In the genomic region with DNA sequence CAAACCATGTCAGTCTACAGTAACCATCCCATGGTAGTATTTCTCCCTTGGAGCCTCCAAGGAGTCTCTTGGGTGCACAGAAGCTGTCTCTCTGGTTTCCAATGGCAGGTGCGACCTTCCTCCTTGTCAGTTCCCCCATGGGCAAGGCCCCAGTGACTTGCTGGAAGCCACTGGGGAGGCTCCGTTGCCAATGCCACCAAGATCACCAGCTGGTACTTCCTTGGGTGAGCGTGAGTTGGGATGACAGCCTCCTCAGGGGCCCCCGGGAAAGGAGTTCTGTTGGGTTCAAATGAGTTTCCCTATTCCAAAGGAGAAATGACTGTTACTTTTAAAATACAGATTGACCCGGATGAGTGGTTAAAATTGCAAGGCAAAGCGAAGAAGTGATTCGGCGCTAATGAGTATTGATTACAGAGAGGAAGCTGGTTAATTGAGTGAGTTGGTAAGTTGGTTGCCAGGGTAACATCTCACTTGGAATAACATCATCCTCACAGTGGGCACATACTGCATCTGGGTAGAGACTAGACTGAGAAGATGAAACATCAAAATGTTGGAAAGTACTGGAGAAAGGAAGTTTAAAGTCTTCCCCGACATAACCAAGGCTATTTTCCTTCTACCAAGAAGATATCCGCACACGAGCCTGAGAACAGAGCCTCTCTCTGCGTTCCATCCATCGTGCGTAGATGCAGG, we compare ENCODE assay signal across 26 cellular contexts. TPM values are rescaled to one million over a fixed set of nuclear protein-coding genes. Genes with fewer than 3 reads are reported as not detected.
DNase-seq lines count a peak whose midpoint lies in the region; ATAC-seq, FAIRE-seq and TF ChIP-seq lines count a peak whose summit lies in the region.
"Had no signal": no experiment of that assay in that cellular context is flagged by ENCODE, and none has a peak within 500 bp of the region (broad histone marks: within the 10 kb centered on the region; RNA-seq: fewer than 3 reads in every experiment).

No MANE protein-coding gene starts in this region.

- no peaks in the 10 kb centered on the region for H3K9me3 ChIP-seq in GM23248 (ENCODE audit: low read depth)
- H3K9me3 ChIP-seq in K562 (replicated peaks; ENCODE audit: control insufficient read depth, insufficient read depth, low read depth, low read length), result no peaks in the 10 kb centered on the region
- no peaks in the 10 kb centered on the region for H3K9me3 ChIP-seq in muscle layer of duodenum (ENCODE audit: control insufficient read depth in 1 of 2, low read length in 2 of 2)
- no peaks in the 10 kb centered on the region for H3K9me3 ChIP-seq in smooth muscle cell (replicated peaks; ENCODE audit: low read depth)
- H3K9me3 ChIP-seq: body of pancreas had no signal

- POLR2A ChIA-PET in K562 (lab: Yijun Ruan, JAX), result interaction anchor here (0.7 to 3.0 kb wide), 3 partner anchors 10 to 56 kb away, joined by 3 to 12 read pairs (median 5); no protein-coding TSS in a partner anchor

- H3F3A ChIP-seq in GM23248 (ENCODE audit: insufficient read depth) (peaks cover 24% of the 10 kb centered on the region; the same call in 1 of the 2 replicates), smooth muscle cell (ENCODE audit: low read depth) (peaks cover 18% of the 10 kb centered on the region)

- FAIRE-seq in K562 (lab: Jason Lieb, UNC), result no peak
- FAIRE-seq: small intestine had no signal

- H3K4me1 Mint-ChIP-seq in type B pancreatic cell (ENCODE audit: unreplicated experiment), result peaks cover 37% of the 10 kb centered on the region
- H3K4me1 Mint-ChIP-seq: activated naive CD8-positive, alpha-beta T cell treated with anti-CD3 and anti-CD28 coated beads, Interleukin-2, amount 10 ng/mL, durations not matched to agents 7 days and 5 days; activated T-helper 17 cell treated with anti-CD3 and anti-CD28 coated beads, Interleukin-2, amount 50 U/mL, for 72 hours; CD8-positive, alpha-beta memory T cell had no signal

- H3K27ac Mint-ChIP-seq in type B pancreatic cell, result no peak overlapping the region
- H3K27ac Mint-ChIP-seq: activated naive CD8-positive, alpha-beta T cell treated with anti-CD3 and anti-CD28 coated beads, Interleukin-2, amount 10 ng/mL, durations not matched to agents 7 days and 5 days; activated T-helper 17 cell treated with anti-CD3 and anti-CD28 coated beads, Interleukin-2, amount 50 U/mL, for 72 hours; CD8-positive, alpha-beta memory T cell; naive thymus-derived CD8-positive, alpha-beta T cell had no signal

- TF ChIP-seq EP300 in K562 (IDR thresholded peaks at IDR 0.05; ENCODE audit: low read length), result no peak

- no peak overlapping the region for H3K4me3 Mint-ChIP-seq in type B pancreatic cell
- H3K4me3 Mint-ChIP-seq: activated naive CD8-positive, alpha-beta T cell treated with anti-CD3 and anti-CD28 coated beads, Interleukin-2, amount 10 ng/mL, durations not matched to agents 7 days and 5 days; activated T-helper 17 cell treated with anti-CD3 and anti-CD28 coated beads, Interleukin-2, amount 50 U/mL, for 72 hours; CD8-positive, alpha-beta memory T cell; naive thymus-derived CD8-positive, alpha-beta T cell had no signal

- TF ChIP-seq CTCF in K562 (IDR thresholded peaks at IDR 0.05 in 2 of 3, conservative IDR thresholded peaks at IDR 0.05 in 1 of 3; ENCODE audit: insufficient read depth in 2 of 3, low read depth in 1 of 3, low read length in 3 of 3), result no peak
- no peak for TF ChIP-seq CTCF in smooth muscle cell (IDR thresholded peaks at IDR 0.05; ENCODE audit: borderline replicate concordance, insufficient read depth, poor library complexity, severe bottlenecking)
- TF ChIP-seq CTCF in type B pancreatic cell (conservative IDR thresholded peaks at IDR 0.05), result no peak

- intact Hi-C loops in K562 (cut with micrococcal nuclease), result no loop called here

- no peak overlapping the region for H3K27ac ChIP-seq in GM23248
- H3K27ac ChIP-seq in K562 (ENCODE audit: extremely low read depth, low read depth, low read length), result no peak overlapping the region
- peak overlapping the region; percentile 74 for H3K27ac ChIP-seq in muscle layer of duodenum (ENCODE audit: low read length)
- H3K27ac ChIP-seq in smooth muscle cell (ENCODE audit: low read depth), result peak overlapping the region; percentile 73
- H3K27ac ChIP-seq: body of pancreas, VCaP had no signal

- H3K9me1 ChIP-seq in K562 (ENCODE audit: control insufficient read depth, insufficient read depth, low read length), result no peaks in the 10 kb centered on the region

- peaks cover 41% of the 10 kb centered on the region for H3K27me3 Mint-ChIP-seq in type B pancreatic cell

- H3K79me2 ChIP-seq in GM23248 (ENCODE audit: insufficient read depth) (no peaks in the 10 kb centered on the region), K562 (ENCODE audit: control insufficient read depth, insufficient read depth, low read length) (no peaks in the 10 kb centered on the region), smooth muscle cell (ENCODE audit: low read depth) (no peaks in the 10 kb centered on the region)

- in situ Hi-C loops in GM23248 (cut with MboI), result no loop called here
- in situ Hi-C loops in K562 (cut with MboI), result no loop called here

- no peaks in the 10 kb centered on the region for H3K9me3 Mint-ChIP-seq in type B pancreatic cell
- H3K9me3 Mint-ChIP-seq: activated naive CD8-positive, alpha-beta T cell treated with anti-CD3 and anti-CD28 coated beads, Interleukin-2, amount 10 ng/mL, durations not matched to agents 7 days and 5 days; activated T-helper 17 cell treated with anti-CD3 and anti-CD28 coated beads, Interleukin-2, amount 50 U/mL, for 72 hours; CD8-positive, alpha-beta memory T cell; naive thymus-derived CD8-positive, alpha-beta T cell had no signal

- no peaks in the 10 kb centered on the region for H3K9me2 ChIP-seq in GM23248 (ENCODE audit: insufficient read depth)

- no TSS peak for BruUV-seq in K562 (replicated peaks; lab: Mats Ljungman, UMichigan)

- no peaks in the 10 kb centered on the region for H4K20me1 ChIP-seq in GM23248 (ENCODE audit: insufficient read depth)
- H4K20me1 ChIP-seq in K562 (replicated peaks; ENCODE audit: control insufficient read depth, insufficient read depth, low read length), result no peaks in the 10 kb centered on the region
- no peaks in the 10 kb centered on the region for H4K20me1 ChIP-seq in smooth muscle cell (ENCODE audit: low read depth)

- H3K4me2 ChIP-seq in GM23248 (ENCODE audit: unreplicated experiment) (peak overlapping the region; percentile 68), K562 (ENCODE audit: insufficient read depth, low read length) (no peak overlapping the region), smooth muscle cell (peak overlapping the region; percentile 71)

- ATAC-seq in K562, result no peak
- no peak for ATAC-seq in GM18870 (IDR thresholded peaks at IDR 0.05; ENCODE audit: unreplicated experiment)
- ATAC-seq in HG03571 (IDR thresholded peaks at IDR 0.05; ENCODE audit: unreplicated experiment), result no peak
- ATAC-seq: body of pancreas; naive thymus-derived CD8-positive, alpha-beta T cell had no signal

- DNase-seq in GM23248, result no peak
- DNase-seq in K562 (ENCODE audit: extremely low read depth in 1 of 4, low spot score in 3 of 4), result no peak
- DNase-seq in smooth muscle cell (lab: John Stamatoyannopoulos, UW; ENCODE audit: unreplicated experiment), result no peak
- no peak for DNase-seq in type B pancreatic cell (ENCODE audit: extremely low spot score, unreplicated experiment)
- DNase-seq: activated CD4-positive, alpha-beta T cell treated with anti-CD3 and anti-CD28 coated beads, Interleukin-2, amount 50 U/mL, for 1 hour; activated naive CD8-positive, alpha-beta T cell treated with anti-CD3 and anti-CD28 coated beads, Interleukin-2, amount 10 ng/mL, durations not matched to agents 7 days and 5 days; body of pancreas; CD8-positive, alpha-beta memory T cell; GOT3; Karpas-422; naive thymus-derived CD8-positive, alpha-beta T cell; NCI-H187 treated with DMSO at 0.1 percent for 48 hours; NCI-H226; NCI-H82; OCI-M1; SIG-M5; small intestine; stimulated activated CD4-positive, alpha-beta T cell treated with anti-CD3 and anti-CD28 coated beads, Interleukin-4, amount 100 ng/mL, for 4 hours; substantia nigra; T-helper 2 cell had no signal

- H3K27me3 ChIP-seq in GM23248 (replicated peaks; ENCODE audit: insufficient read depth), result no peaks in the 10 kb centered on the region
- H3K27me3 ChIP-seq in K562 (ENCODE audit: control insufficient read depth in 2 of 2, insufficient read depth in 2 of 2, low read length in 2 of 2), result peaks cover 0 to 7% of the 10 kb centered on the region in 2 experiments; a peak in 1 of 5 replicates
- H3K27me3 ChIP-seq in muscle layer of duodenum (ENCODE audit: low read depth, low read length), result peaks cover 4% of the 10 kb centered on the region
- no peaks in the 10 kb centered on the region for H3K27me3 ChIP-seq in smooth muscle cell (ENCODE audit: low read depth)
- H3K27me3 ChIP-seq: body of pancreas had no signal

- TF ChIP-seq RAD21 in K562 (CRISPR knock-in tag; conservative IDR thresholded peaks at IDR 0.05 in 1 of 2, IDR thresholded peaks at IDR 0.05 in 1 of 2), result no peak

- no peak overlapping the region for H3K4me3 ChIP-seq in GM23248
- no peak overlapping the region for H3K4me3 ChIP-seq in K562
- H3K4me3 ChIP-seq in muscle layer of duodenum (ENCODE audit: low read depth in 1 of 2, low read length in 2 of 2), result no peak overlapping the region
- no peak overlapping the region for H3K4me3 ChIP-seq in smooth muscle cell
- H3K4me3 ChIP-seq: body of pancreas, coronary artery had no signal

- H2AFZ ChIP-seq in GM23248, result no peak overlapping the region
- H2AFZ ChIP-seq in K562 (ENCODE audit: low read depth, low read length), result peak overlapping the region; percentile 87; the same call in 1 of the 2 replicates
- H2AFZ ChIP-seq in smooth muscle cell (ENCODE audit: low read depth), result no peak overlapping the region

- no peaks in the 10 kb centered on the region for H3K36me3 Mint-ChIP-seq in type B pancreatic cell
- H3K36me3 Mint-ChIP-seq: activated naive CD8-positive, alpha-beta T cell treated with anti-CD3 and anti-CD28 coated beads, Interleukin-2, amount 10 ng/mL, durations not matched to agents 7 days and 5 days; CD8-positive, alpha-beta memory T cell; naive thymus-derived CD8-positive, alpha-beta T cell had no signal

- H3K9ac ChIP-seq in GM23248, result no peak overlapping the region
- H3K9ac ChIP-seq in K562 (ENCODE audit: insufficient read depth in 1 of 2, low read depth in 2 of 2, low read length in 2 of 2), result peak overlapping the region in 1 of 2 experiments; percentile 38; a peak in 1 of 4 replicates
- peak overlapping the region; percentile 14 for H3K9ac ChIP-seq in smooth muscle cell (ENCODE audit: low read depth)

- TF ChIP-seq POLR2A in K562 (conservative IDR thresholded peaks at IDR 0.05), result no peak

- CTCF ChIA-PET in K562 (lab: Yijun Ruan, JAX; ENCODE audit: low intra/inter-chr PET ratio), result no interaction called here

- H3K4me1 ChIP-seq in GM23248 (ENCODE audit: insufficient read depth), result peaks cover 38% of the 10 kb centered on the region
- peaks cover 14 to 33% of the 10 kb centered on the region in 2 experiments for H3K4me1 ChIP-seq in K562 (replicated peaks in 1 of 2; ENCODE audit: control insufficient read depth in 2 of 2, insufficient read depth in 2 of 2, low read length in 2 of 2)
- H3K4me1 ChIP-seq in muscle layer of duodenum (ENCODE audit: control insufficient read depth in 1 of 2, insufficient read depth in 2 of 2, low read length in 2 of 2), result peaks cover 16 to 23% of the 10 kb centered on the region in 2 donors
- H3K4me1 ChIP-seq in smooth muscle cell (ENCODE audit: low read depth), result peaks cover 22% of the 10 kb centered on the region

- 89% methylated on average over 14 of the region's 14 CpGs for WGBS in GM23248 (ENCODE audit: low coverage in 1 of 2, low lambda C conversion rate in 2 of 2, missing lambda C conversion rate in 2 of 2), 2 experiments
- 73% methylated on average over 14 of the region's 14 CpGs for WGBS in K562 (ENCODE audit: insufficient coverage, low coverage, missing lambda C conversion rate)
- WGBS in smooth muscle cell (ENCODE audit: low lambda C conversion rate), result 84% methylated on average over 14 of the region's 14 CpGs

- H3K36me3 ChIP-seq in GM23248 (ENCODE audit: low read depth), result no peaks in the 10 kb centered on the region
- no peaks in the 10 kb centered on the region for H3K36me3 ChIP-seq in K562 (ENCODE audit: control insufficient read depth, insufficient read depth, low read length)
- H3K36me3 ChIP-seq in muscle layer of duodenum (ENCODE audit: control insufficient read depth in 1 of 2, insufficient read depth in 2 of 2, low read length in 2 of 2), result no peaks in the 10 kb centered on the region
- no peaks in the 10 kb centered on the region for H3K36me3 ChIP-seq in smooth muscle cell (ENCODE audit: low read depth)

RNA-seq across cellular contexts. Expression of a gene that starts 53.0 kb away (rescaled TPM):
- not detected in 2 replicates for total RNA-seq in GM23248 (2014; rRNA removed; shearing (Covaris generic))
- 0.36 and 0.74 TPM in 2 replicates for polyA plus RNA-seq in GM23248 (2016; fragmentation: Nextera tagmentation; extraction: Ambion mirVana)
- 11.2 and 16.2 TPM in 2 replicates for total RNA-seq in K562 (2011; cell fraction: chromatin; rRNA removed; ENCODE audit: low replicate concordance)
- 19.8 and 22.9 TPM in 2 replicates for total RNA-seq in K562 (2011; cell fraction: nucleolus; rRNA removed)
- total RNA-seq in K562 (2011; cell fraction: nucleoplasm; rRNA removed), result 20.3 and 27.1 TPM in 2 replicates
- 10.7 and 12.3 TPM in 2 replicates for total RNA-seq in K562 (2014; rRNA removed)
- total RNA-seq in K562 (2014; rRNA removed; fragmentation: Illumina TruSeq; extraction: Trizol), result 11.7 and 13.2 TPM in 2 replicates
- total RNA-seq in K562 (2015; rRNA removed; fragmentation: Illumina TruSeq; extraction: Trizol), result 44.3 and 44.7 TPM in 2 replicates
- 30.3 and 33.8 TPM in 2 replicates for total RNA-seq in K562 (2021)
- polyA plus RNA-seq in K562 (2011; rRNA removed), result 42.5 and 418 TPM in 2 replicates
- 103 and 599 TPM in 2 replicates for polyA plus RNA-seq in K562 (2011; cell fraction: cytosol; rRNA removed)
- 41.2 and 275 TPM in 2 replicates for polyA plus RNA-seq in K562 (2011; cell fraction: nucleus; rRNA removed)
- polyA plus RNA-seq in K562 (2012), result 63.5 and 133 TPM in 2 replicates
- 44.5 and 47.3 TPM in 2 replicates for polyA plus RNA-seq in K562 (2014; fragmentation: Illumina TruSeq; extraction: Trizol)
- polyA plus RNA-seq in K562 (2014; fragmentation: Nextera tagmentation; extraction: Ambion mirVana), result 1 to 10 TPM; 2.4 to 4.8 TPM
- 20.3 and 22.2 TPM in 2 replicates for polyA plus RNA-seq in K562 (2014; rRNA removed)
- 72.1 and 524 TPM in 2 replicates for polyA minus RNA-seq in K562 (2011; rRNA and poly(A)+ RNA removed)
- 41.0 and 310 TPM in 2 replicates for polyA minus RNA-seq in K562 (2011; cell fraction: cytosol; rRNA and poly(A)+ RNA removed)
- 7.7 and 80.9 TPM in 2 replicates for polyA minus RNA-seq in K562 (2011; cell fraction: nucleus; rRNA and poly(A)+ RNA removed)
- 0.49 and 1.4 TPM in 2 replicates for total RNA-seq in smooth muscle cell
- 0.63 and 1.6 TPM in 2 replicates for polyA plus RNA-seq in smooth muscle cell
- total RNA-seq in type B pancreatic cell (ENCODE audit: low replicate concordance), result 0.24 and 0.29 TPM in 2 replicates

Comparison
In these comparisons a context has a peak if more than half of its experiments do, and no peak if none do; other contexts are left out.
1. H3K27ac ChIP-seq: peak in muscle layer of duodenum (single experiment) and smooth muscle cell (single experiment); none in GM23248 (single experiment) and K562 (single experiment).